Comparison of ENCODE assay signal across 21 cellular contexts in the genomic region with DNA sequence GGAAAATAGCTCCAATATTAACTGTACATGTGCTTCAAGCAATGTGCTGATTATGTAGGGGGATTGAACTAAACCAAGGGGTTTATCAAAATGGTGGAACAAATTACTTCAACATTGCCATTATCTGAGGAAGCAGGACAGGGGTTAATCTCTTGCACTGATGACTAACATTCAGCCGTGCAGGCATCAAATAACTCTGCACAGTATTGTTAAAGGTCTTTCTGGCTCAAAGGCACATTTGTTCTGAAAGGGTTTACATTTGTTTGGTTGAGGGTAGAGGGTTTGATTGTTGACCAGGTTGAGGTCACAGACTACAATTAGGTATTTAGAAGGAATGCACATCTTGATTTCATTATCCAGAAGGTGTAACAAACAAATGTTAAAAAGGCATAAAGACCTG. TPM values are rescaled to one million over a fixed set of nuclear protein-coding genes. Genes with fewer than 3 reads are reported as not detected.
"Had no signal": no experiment of that assay in that cellular context is flagged by ENCODE, and none has a peak within 500 bp of the region (broad histone marks: within the 10 kb centered on the region; RNA-seq: fewer than 3 reads in every experiment).

No MANE protein-coding gene starts in this region.

- H3K4me3 ChIP-seq: sigmoid colon, spleen, stomach, testis, upper lobe of right lung had no signal

- H3K27me3 ChIP-seq: foreskin keratinocyte, sigmoid colon, spleen, stomach, testis, upper lobe of right lung had no signal

- ATAC-seq: activated CD8-positive, alpha-beta T cell treated with anti-CD3 and anti-CD28 coated beads, Interleukin-2, amount 10 ng/mL, durations not matched to agents 7 days and 5 days; activated T-cell treated with anti-CD3 and anti-CD28 coated beads, Interleukin-2, amount 50 U/mL, for 72 hours; foreskin keratinocyte; natural killer cell treated with Interleukin-12 subunit alpha and Interleukin-12 subunit beta and Interleukin-15 and Interleukin-18, amount 100 ng/mL, for 72 hours; upper lobe of right lung had no signal

- H3K27me3 Mint-ChIP-seq: activated naive CD8-positive, alpha-beta T cell; dendritic cell treated with granulocyte-macrophage colony-stimulating factor and Interleukin-4, amounts not matched to agents 40 ng/mL and 50 ng/mL, for 4 days; natural killer cell treated with Interleukin-12 subunit alpha and Interleukin-12 subunit beta and Interleukin-15 and Interleukin-18, amount 100 ng/mL, for 72 hours had no signal

- DNase-seq: activated CD4-positive, alpha-beta T cell treated with anti-CD3 and anti-CD28 coated beads for 48 hours; activated CD8-positive, alpha-beta memory T cell treated with anti-CD3 and anti-CD28 coated beads, Interleukin-2, amount 50 U/mL, for 4 hours; activated CD8-positive, alpha-beta T cell treated with anti-CD3 and anti-CD28 coated beads, Interleukin-2, amount 10 ng/mL, durations not matched to agents 7 days and 5 days; activated gamma-delta T cell; activated T-cell treated with anti-CD3 and anti-CD28 coated beads, Interleukin-2, amount 50 U/mL, for 72 hours; amygdala; cerebellar nuclear complex; effector memory CD4-positive, alpha-beta T cell; foreskin keratinocyte; glutamatergic neuron; sigmoid colon; spleen; stimulated activated CD4-positive, alpha-beta T cell treated with anti-CD3 and anti-CD28 coated beads, Interleukin-1b, Interleukin-23, amount 100 ng/mL, for 48 hours; stomach; SW 1271; testis; upper lobe of right lung had no signal

- H3K27ac Mint-ChIP-seq: activated CD8-positive, alpha-beta T cell treated with anti-CD3 and anti-CD28 coated beads, Interleukin-2, amount 10 ng/mL, durations not matched to agents 7 days and 5 days; activated naive CD8-positive, alpha-beta T cell; activated T-cell treated with anti-CD3 and anti-CD28 coated beads, Interleukin-2, amount 50 U/mL, for 72 hours; dendritic cell treated with granulocyte-macrophage colony-stimulating factor and Interleukin-4, amounts not matched to agents 40 ng/mL and 50 ng/mL, for 4 days; natural killer cell treated with Interleukin-12 subunit alpha and Interleukin-12 subunit beta and Interleukin-15 and Interleukin-18, amount 100 ng/mL, for 72 hours had no signal

- H3K9me3 ChIP-seq: sigmoid colon, spleen, stomach, testis, upper lobe of right lung had no signal

- H3K27ac ChIP-seq: foreskin keratinocyte, sigmoid colon, spleen, stomach, testis, upper lobe of right lung had no signal

- H3K4me1 ChIP-seq: foreskin keratinocyte, sigmoid colon, spleen, stomach, testis, upper lobe of right lung had no signal

- H3K36me3 ChIP-seq: sigmoid colon, spleen, stomach, upper lobe of right lung had no signal

- H3K36me3 Mint-ChIP-seq: activated naive CD8-positive, alpha-beta T cell; natural killer cell treated with Interleukin-12 subunit alpha and Interleukin-12 subunit beta and Interleukin-15 and Interleukin-18, amount 100 ng/mL, for 72 hours had no signal

- H3K4me3 Mint-ChIP-seq: activated CD8-positive, alpha-beta T cell treated with anti-CD3 and anti-CD28 coated beads, Interleukin-2, amount 10 ng/mL, durations not matched to agents 7 days and 5 days; activated naive CD8-positive, alpha-beta T cell; activated T-cell treated with anti-CD3 and anti-CD28 coated beads, Interleukin-2, amount 50 U/mL, for 72 hours; dendritic cell treated with granulocyte-macrophage colony-stimulating factor and Interleukin-4, amounts not matched to agents 40 ng/mL and 50 ng/mL, for 4 days; natural killer cell treated with Interleukin-12 subunit alpha and Interleukin-12 subunit beta and Interleukin-15 and Interleukin-18, amount 100 ng/mL, for 72 hours had no signal

RNA-seq across cellular contexts. Expression of gene CCSER1, which starts 32.2 kb away (rescaled TPM):
- total RNA-seq: activated CD8-positive, alpha-beta T cell treated with anti-CD3 and anti-CD28 coated beads, Interleukin-2, amount 10 ng/mL, durations not matched to agents 7 days and 5 days; T-helper 2 cell treated with Interferon-gamma antibody and Interleukin-4, amounts not matched to agents 100 ng/mL and 5 ng/mL, for 36 hours had no signal
